11 cellular contexts compared by ENCODE assay signal in genomic region chrX:111511477-111511876, GRCh38. TPM values are rescaled to one million over a fixed set of nuclear protein-coding genes. Genes with fewer than 3 reads are reported as not detected.
A peak's percentile ranks its signal among the peaks of the same experiment; 100 is the strongest.
DNase-seq lines count a peak whose midpoint lies in the region; ATAC-seq, FAIRE-seq and TF ChIP-seq lines count a peak whose summit lies in the region.
"Had no signal": no experiment of that assay in that cellular context is flagged by ENCODE, and none has a peak within 500 bp of the region (broad histone marks: within the 10 kb centered on the region; RNA-seq: fewer than 3 reads in every experiment).

Gene SERTM2, plus strand, starts transcription at chrX:111511645. Its CDS starts 7,213 bp downstream, at chrX:111518858.

- H3K4me3 ChIP-seq in astrocyte (ENCODE audit: insufficient read depth, low read depth, low read length) = no peak within 1 kb of the TSS

- H2AFZ ChIP-seq in astrocyte (ENCODE audit: low read depth, low read length) = no peak within 1 kb of the TSS

- H3K4me2 ChIP-seq in astrocyte (ENCODE audit: low read length) = peak within 1 kb of the TSS; percentile 73

- H3K27me3 ChIP-seq in astrocyte (ENCODE audit: insufficient read depth, low read length) = no peaks in the 10 kb centered on the region

- H4K20me1 ChIP-seq in astrocyte (ENCODE audit: insufficient read depth, low read length) = no peaks in the 10 kb centered on the region

- no peaks in the 10 kb centered on the region for H3K79me2 ChIP-seq in astrocyte (ENCODE audit: insufficient read depth, low read length)

- no peaks in the 10 kb centered on the region for H3K9me3 ChIP-seq in astrocyte (ENCODE audit: insufficient read depth, low read depth, low read length)

- H3K9ac ChIP-seq in astrocyte (ENCODE audit: low read length) = no peak within 1 kb of the TSS

- no peak for TF ChIP-seq CTCF in astrocyte (IDR thresholded peaks at IDR 0.05; ENCODE audit: insufficient read depth, low read depth, low read length)

- DNase-seq in SKM-1 treated with dmso at 0.1 percent for 144 hours (lab: John Stamatoyannopoulos, UW; ENCODE audit: unreplicated experiment) = peak; percentile 57
- DNase-seq in SKM-1 (lab: John Stamatoyannopoulos, UW; ENCODE audit: unreplicated experiment) = no peak
- DNase-seq in astrocyte (ENCODE audit: low read depth) = peak; percentile 30
- DNase-seq in pons (ENCODE audit: low spot score) = peak; percentile 20
- DNase-seq in cardiac septum (ENCODE audit: low spot score) = no peak
- DNase-seq in DMS153 treated with DMSO at 0.1 percent for 48 hours (lab: John Stamatoyannopoulos, UW; ENCODE audit: unreplicated experiment) = no peak
- DNase-seq: stimulated activated CD4-positive, alpha-beta T cell treated with anti-CD3 and anti-CD28 coated beads, Interleukin-2, amount 100 ng/mL, for 24 hours had no signal

- no peaks in the 10 kb centered on the region for H3K36me3 Mint-ChIP-seq in astrocyte (ENCODE audit: low read depth, unreplicated experiment)

- H3K4me1 ChIP-seq in astrocyte (ENCODE audit: insufficient read depth, low read length) = no peaks in the 10 kb centered on the region

- no peaks in the 10 kb centered on the region for H3K36me3 ChIP-seq in astrocyte (ENCODE audit: insufficient read depth, low read length)

- peak; percentile 78 for ATAC-seq in HG03175 (IDR thresholded peaks at IDR 0.05; ENCODE audit: unreplicated experiment)
- ATAC-seq in HG03439 (IDR thresholded peaks at IDR 0.05; ENCODE audit: unreplicated experiment) = no peak

- intact Hi-C loops in cardiac septum (cut with DNase I) = no loop called here

- no peak within 1 kb of the TSS for H3K27ac ChIP-seq in astrocyte (ENCODE audit: low read depth, low read length)

- H3K4me3 Mint-ChIP-seq in astrocyte (ENCODE audit: unreplicated experiment) = peak within 1 kb of the TSS; percentile 45
- H3K4me3 Mint-ChIP-seq: dendritic cell treated with granulocyte-macrophage colony-stimulating factor and Interleukin-4, amounts not matched to agents 40 ng/mL and 50 ng/mL, for 4 days had no signal

- no peaks in the 10 kb centered on the region for H3K27me3 Mint-ChIP-seq in astrocyte (ENCODE audit: low read depth, unreplicated experiment)

- H3K4me1 Mint-ChIP-seq in astrocyte (ENCODE audit: low read depth, unreplicated experiment) = peaks cover 17% of the 10 kb centered on the region

- FAIRE-seq in astrocyte (lab: Jason Lieb, UNC) = no peak

- peaks cover 1% of the 10 kb centered on the region for H3K9me3 Mint-ChIP-seq in astrocyte (ENCODE audit: unreplicated experiment)
- H3K9me3 Mint-ChIP-seq: dendritic cell treated with granulocyte-macrophage colony-stimulating factor and Interleukin-4, amounts not matched to agents 40 ng/mL and 50 ng/mL, for 4 days had no signal

- H3K27ac Mint-ChIP-seq in astrocyte (ENCODE audit: unreplicated experiment) = no peak within 1 kb of the TSS
- H3K27ac Mint-ChIP-seq: dendritic cell treated with granulocyte-macrophage colony-stimulating factor and Interleukin-4, amounts not matched to agents 40 ng/mL and 50 ng/mL, for 4 days had no signal

RNA-seq across cellular contexts. Expression of gene SERTM2, which starts in this region (rescaled TPM):
- total RNA-seq in astrocyte (0.12 and 0.23 TPM in 2 replicates), cardiac septum (0.08 TPM)
- total RNA-seq: NCI-H460 had no signal

Comparison
In these comparisons a context has a peak if more than half of its experiments do, and no peak if none do; other contexts are left out.
1. DNase-seq: peak in SKM-1 treated with dmso at 0.1 percent for 144 hours (single experiment) and pons (single experiment); none in SKM-1 (single experiment), cardiac septum (single experiment) and DMS153 treated with DMSO at 0.1 percent for 48 hours (single experiment).
2. Peak in DNase-seq and H3K4me2 ChIP-seq in astrocyte; RNA of the gene not detected or under 1 TPM.